Comparison of ENCODE assay signal across 1 cellular context in the genomic region with DNA sequence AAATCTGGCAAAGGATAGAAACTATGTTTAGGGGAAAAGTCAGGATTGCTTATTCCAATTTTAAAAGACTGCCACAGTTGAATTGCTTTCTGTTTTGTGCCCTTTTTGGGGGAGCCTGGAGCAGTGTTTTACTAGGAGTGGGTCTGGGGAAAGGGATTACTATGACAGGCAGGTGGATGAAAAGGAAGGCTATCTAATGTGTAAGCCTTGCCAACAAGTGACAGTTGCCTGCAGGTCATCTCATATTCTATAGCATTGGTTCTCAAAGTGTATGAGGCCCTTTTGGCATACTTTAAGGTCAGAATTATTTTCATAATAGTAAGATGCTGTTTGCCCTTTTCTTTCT.
TF ChIP-seq lines count a peak whose summit lies in the region.

No MANE protein-coding gene starts in this region.

TF ChIP-seq in IMR-90, 13 proteins besides CTCF, POLR2A, EP300 and RAD21 (continued from another document):
- TF ChIP-seq RFX5 (IDR thresholded peaks at IDR 0.05; ENCODE audit: low read depth, low read length) (no peak), NFE2L2 (IDR thresholded peaks at IDR 0.05; ENCODE audit: low read depth, low read length) (no peak), CHD1 (IDR thresholded peaks at IDR 0.05; ENCODE audit: low read depth, low read length) (no peak), MAFK (IDR thresholded peaks at IDR 0.05; ENCODE audit: low read depth, low read length) (no peak), RCOR1 (IDR thresholded peaks at IDR 0.05; ENCODE audit: insufficient replicate concordance, low read length) (no peak), ELK1 (IDR thresholded peaks at IDR 0.05; ENCODE audit: borderline replicate concordance, low read depth, low read length) (no peak), MXI1 (IDR thresholded peaks at IDR 0.05; ENCODE audit: borderline replicate concordance, low read depth, low read length) (no peak), BHLHE40 (IDR thresholded peaks at IDR 0.05; ENCODE audit: low read depth, low read length) (no peak), SMC3 (IDR thresholded peaks at IDR 0.05; ENCODE audit: low read depth, low read length) (no peak)
